In the genomic region with DNA sequence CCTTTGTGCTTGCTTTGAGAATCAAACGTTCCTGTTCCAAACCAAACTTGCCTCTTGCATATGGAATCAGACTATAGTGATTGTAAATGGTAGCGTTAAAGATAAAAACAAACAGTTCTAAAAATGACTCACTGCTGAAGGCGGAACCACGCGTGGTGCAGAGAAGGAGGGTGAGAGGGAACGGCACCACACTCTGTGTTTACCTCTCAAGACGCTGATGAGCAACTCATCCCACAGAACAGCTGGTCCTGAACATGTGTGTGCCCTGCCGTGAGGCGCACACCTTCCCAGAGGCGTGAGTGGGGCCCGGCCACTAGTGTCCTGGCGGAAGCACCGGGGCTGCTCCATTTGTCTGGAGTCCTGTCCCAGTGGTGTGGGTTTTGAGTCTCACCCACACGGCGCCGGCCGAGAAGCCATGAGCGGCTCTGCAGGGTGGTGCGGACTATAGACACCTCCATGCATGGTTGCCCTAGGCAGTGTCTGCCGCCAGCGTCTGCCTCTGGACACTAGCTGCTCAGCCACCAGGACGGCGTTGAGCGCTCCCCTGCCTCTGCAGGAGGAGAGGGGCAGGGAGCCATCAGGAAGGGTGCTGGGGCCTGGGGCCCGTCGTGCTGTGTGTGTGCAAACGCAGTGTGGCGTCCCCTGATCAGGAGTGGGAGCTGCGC, we compare ENCODE assay signal across 2 cellular contexts.
TF ChIP-seq lines count a peak whose summit lies in the region.

No MANE protein-coding gene starts in this region.

TF ChIP-seq in H1, 55 proteins besides CTCF, POLR2A, EP300 and RAD21:
- TF ChIP-seq CHD1 (IDR thresholded peaks at IDR 0.05; ENCODE audit: low read depth, low read length) = no peak
- no peak for TF ChIP-seq KDM1A (IDR thresholded peaks at IDR 0.05; ENCODE audit: borderline replicate concordance, low read length)
TF ChIP-seq in H1: peak in this region for 0.

TF ChIP-seq in HEK293T, 16 proteins besides CTCF, POLR2A, EP300 and RAD21:
- TF ChIP-seq HDGF (IDR thresholded peaks at IDR 0.05; ENCODE audit: borderline replicate concordance) (no peak), FOXM1 (IDR thresholded peaks at IDR 0.05; ENCODE audit: borderline replicate concordance) (no peak), LEF1 (IDR thresholded peaks at IDR 0.05; ENCODE audit: borderline replicate concordance) (no peak), ARNT (IDR thresholded peaks at IDR 0.05) (no peak), FOXA1 (IDR thresholded peaks at IDR 0.05) (no peak), FOXK2 (IDR thresholded peaks at IDR 0.05) (no peak), ZNF384 (IDR thresholded peaks at IDR 0.05) (no peak), SUZ12 (IDR thresholded peaks at IDR 0.05) (no peak), BHLHE40 (IDR thresholded peaks at IDR 0.05; ENCODE audit: borderline replicate concordance) (no peak), SP1 (IDR thresholded peaks at IDR 0.05) (no peak), CTBP1 (IDR thresholded peaks at IDR 0.05; ENCODE audit: borderline replicate concordance) (no peak), NFRKB (IDR thresholded peaks at IDR 0.05) (no peak), ELF4 (IDR thresholded peaks at IDR 0.05) (no peak), L3MBTL2 (conservative IDR thresholded peaks at IDR 0.05) (no peak), TARDBP (IDR thresholded peaks at IDR 0.05) (no peak)
- TF ChIP-seq, protein P1, sequence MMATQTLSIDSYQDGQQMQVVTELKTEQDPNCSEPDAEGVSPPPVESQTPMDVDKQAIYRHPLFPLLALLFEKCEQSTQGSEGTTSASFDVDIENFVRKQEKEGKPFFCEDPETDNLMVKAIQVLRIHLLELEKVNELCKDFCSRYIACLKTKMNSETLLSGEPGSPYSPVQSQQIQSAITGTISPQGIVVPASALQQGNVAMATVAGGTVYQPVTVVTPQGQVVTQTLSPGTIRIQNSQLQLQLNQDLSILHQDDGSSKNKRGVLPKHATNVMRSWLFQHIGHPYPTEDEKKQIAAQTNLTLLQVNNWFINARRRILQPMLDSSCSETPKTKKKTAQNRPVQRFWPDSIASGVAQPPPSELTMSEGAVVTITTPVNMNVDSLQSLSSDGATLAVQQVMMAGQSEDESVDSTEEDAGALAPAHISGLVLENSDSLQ (IDR thresholded peaks at IDR 0.05) = no peak
TF ChIP-seq in HEK293T: peak in this region for 0.
